Comparison of ENCODE assay signal across 10 cellular contexts in genomic region chr5:173742432-173742816, GRCh38.
DNase-seq lines count a peak whose midpoint lies in the region; ATAC-seq and TF ChIP-seq lines count a peak whose summit lies in the region.
"Had no signal": no experiment of that assay in that cellular context is flagged by ENCODE, and none has a peak within 500 bp of the region (broad histone marks: within the 10 kb centered on the region; RNA-seq: fewer than 3 reads in every experiment).

No MANE protein-coding gene starts in this region.

- H3F3A ChIP-seq in MM.1S (ENCODE audit: insufficient read depth, low read length) = peaks cover 46% of the 10 kb centered on the region

- intact Hi-C loops in prostate gland (cut with DNase I) = no loop called here

- peak; percentile 61 for ATAC-seq in GM19043 (IDR thresholded peaks at IDR 0.05; ENCODE audit: low read depth, unreplicated experiment)
- peak; percentile 41 for ATAC-seq in HG02763 (IDR thresholded peaks at IDR 0.05; ENCODE audit: unreplicated experiment)
- ATAC-seq in omental fat pad (ENCODE audit: low FRiP score) = no peak
- ATAC-seq: HCT116 had no signal

- TF ChIP-seq POLR2A in prostate gland (IDR thresholded peaks at IDR 0.05) = no peak

- POLR2A ChIA-PET in GM10248 (lab: Yijun Ruan, JAX) = interaction anchor here (0.6 kb wide), 1 partner anchor 29 kb away, joined by 3 read pairs; no protein-coding TSS in a partner anchor

- no peaks in the 10 kb centered on the region; the same call in 1 of the 2 replicates for H3K36me3 ChIP-seq in MM.1S (replicated peaks; ENCODE audit: insufficient read depth, low read length)
- no peaks in the 10 kb centered on the region for H3K36me3 ChIP-seq in prostate gland

- no peaks in the 10 kb centered on the region for H3K9me3 ChIP-seq in MM.1S (replicated peaks; ENCODE audit: insufficient read depth, low read length)
- no peaks in the 10 kb centered on the region for H3K9me3 ChIP-seq in prostate gland

- WGBS in prostate gland = 85% methylated on average over 3 of the region's 3 CpGs

- H3K4me1 ChIP-seq in MM.1S (ENCODE audit: low read length) (peaks cover 36% of the 10 kb centered on the region), prostate gland (replicated peaks) (no peaks in the 10 kb centered on the region)

- H3K4me2 ChIP-seq in MM.1S (ENCODE audit: low read depth, low read length) = peak overlapping the region; percentile 96

- H3K4me3 ChIP-seq in MM.1S (ENCODE audit: low read length) (peak overlapping the region; percentile 67; the same call in 1 of the 2 replicates), prostate gland (no peak overlapping the region)

- H3K27me3 ChIP-seq in MM.1S (replicated peaks; ENCODE audit: insufficient read depth, low read length) = no peaks in the 10 kb centered on the region
- no peaks in the 10 kb centered on the region for H3K27me3 ChIP-seq in prostate gland (replicated peaks; ENCODE audit: insufficient read depth)

- H2AFZ ChIP-seq in MM.1S (ENCODE audit: low read length) = no peak overlapping the region

- no peaks in the 10 kb centered on the region for H4K20me1 ChIP-seq in MM.1S (ENCODE audit: insufficient read depth, low read length)

- H3K27ac ChIP-seq in MM.1S (ENCODE audit: low read length) (peak overlapping the region; percentile 99), prostate gland (no peak overlapping the region)

- H3K79me2 ChIP-seq in MM.1S (ENCODE audit: low read length) = peaks cover 68% of the 10 kb centered on the region

- CTCF ChIA-PET in GM10248 (lab: Yijun Ruan, JAX) = interaction anchor here (1.5 kb wide), 1 partner anchor 12 kb away, joined by 4 read pairs; no protein-coding TSS in a partner anchor

- H3K9me2 ChIP-seq in MM.1S (replicated peaks; ENCODE audit: insufficient read depth, low read length) = no peaks in the 10 kb centered on the region

- DNase-seq in GM10248 (ENCODE audit: extremely low spot score) (peak; percentile 79), MM.1S (peak; percentile 82), omental fat pad (ENCODE audit: low spot score) (no peak), SIG-M5 (lab: John Stamatoyannopoulos, UW) (no peak), NCI-H146 treated with DMSO at 0.1 percent for 48 hours (lab: John Stamatoyannopoulos, UW; ENCODE audit: unreplicated experiment) (no peak), prostate gland (ENCODE audit: low spot score) (no peak)
- DNase-seq: NCI-H146 had no signal

- H3K9ac ChIP-seq in MM.1S (ENCODE audit: low read length) = peak overlapping the region; percentile 30

- TF ChIP-seq CTCF in GM10248 (IDR thresholded peaks at IDR 0.05; ENCODE audit: control extremely low read depth, extremely low read depth, low read depth, missing control alignments) (no peak), MM.1S (IDR thresholded peaks at IDR 0.05; ENCODE audit: low read length) (no peak), omental fat pad (IDR thresholded peaks at IDR 0.05) (no peak), prostate gland (IDR thresholded peaks at IDR 0.05) (no peak)

Comparison
In these comparisons a context has a peak if more than half of its experiments do, and no peak if none do; other contexts are left out.
1. DNase-seq: peak in GM10248 (single experiment) and MM.1S (single experiment); none in omental fat pad (single experiment), SIG-M5 (single experiment), NCI-H146 treated with DMSO at 0.1 percent for 48 hours (single experiment) and prostate gland (single experiment).